In genomic region chr6:3708540-3708939, GRCh38 we compare ENCODE assay signal across 19 cellular contexts. TPM values are rescaled to one million over a fixed set of nuclear protein-coding genes. Genes with fewer than 3 reads are reported as not detected.
"Had no signal": no experiment of that assay in that cellular context is flagged by ENCODE, and none has a peak within 500 bp of the region (broad histone marks: within the 10 kb centered on the region; RNA-seq: fewer than 3 reads in every experiment).

No MANE protein-coding gene starts in this region.

- H3K36me3 ChIP-seq: gastroesophageal sphincter, heart right ventricle, left lung, lower lobe of right lung had no signal

- H3K4me3 Mint-ChIP-seq: mesothelial cell of epicardium; naive thymus-derived CD8-positive, alpha-beta T cell had no signal

- H3K4me1 ChIP-seq: gastroesophageal sphincter, left lung, lower lobe of right lung had no signal

- DNase-seq: dermis blood vessel endothelial cell; dorsolateral prefrontal cortex; effector CD4-positive, alpha-beta T cell; effector memory CD4-positive, alpha-beta T cell; foreskin keratinocyte; heart right ventricle; hippocampal formation; left cardiac atrium; left lung; left ventricle myocardium superior; lower lobe of right lung; mesenchymal stem cell; mucosa of descending colon; naive B cell; naive thymus-derived CD8-positive, alpha-beta T cell had no signal

- H3K27me3 ChIP-seq: dorsolateral prefrontal cortex, foreskin keratinocyte, gastroesophageal sphincter, heart right ventricle, left lung had no signal

- H3K27ac ChIP-seq: coronary artery, epithelial cell of prostate, foreskin keratinocyte, gastroesophageal sphincter, heart right ventricle, left lung, lower lobe of right lung had no signal

- H3K36me3 Mint-ChIP-seq: naive B cell had no signal

- H3K9me3 ChIP-seq: left lung, lower lobe of right lung, mucosa of descending colon had no signal

- H3K4me3 ChIP-seq: coronary artery, dorsolateral prefrontal cortex, gastroesophageal sphincter, heart right ventricle, left lung, lower lobe of right lung, mucosa of descending colon had no signal

- ATAC-seq: foreskin keratinocyte; gastroesophageal sphincter; heart right ventricle; left cardiac atrium; left lung; left ventricle myocardium superior; lower lobe of right lung; mucosa of descending colon; naive thymus-derived CD8-positive, alpha-beta T cell had no signal

- H3K27ac Mint-ChIP-seq: mesothelial cell of epicardium; naive B cell; naive thymus-derived CD8-positive, alpha-beta T cell had no signal

RNA-seq across cellular contexts. Expression of gene PXDC1, which starts 43.0 kb away (rescaled TPM):
- polyA plus RNA-seq: naive thymus-derived CD8-positive, alpha-beta T cell had no signal
